In genomic region chr1:116328671-116329070, GRCh38 we compare ENCODE assay signal across 1 cellular context.
A peak's percentile ranks its signal among the peaks of the same experiment; 100 is the strongest.
TF ChIP-seq lines count a peak whose summit lies in the region.

No MANE protein-coding gene starts in this region.

TF ChIP-seq in K562, 482 proteins besides CTCF, POLR2A, EP300 and RAD21 (continued from another document):
- peak; percentile 84 for TF ChIP-seq ATF3 (IDR thresholded peaks at IDR 0.05)
- TF ChIP-seq ATF3 (CRISPR knock-in tag; conservative IDR thresholded peaks at IDR 0.05), result no peak
- TF ChIP-seq CEBPG (CRISPR knock-in tag; IDR thresholded peaks at IDR 0.05), result no peak
- peak; percentile 57 to 66; a peak in 3 of 4 replicates for TF ChIP-seq CEBPG (tag; conservative IDR thresholded peaks at IDR 0.05 in 1 of 2, IDR thresholded peaks at IDR 0.05 in 1 of 2)
- no peak for TF ChIP-seq FOXO4 (CRISPR knock-in tag; IDR thresholded peaks at IDR 0.05)
- no peak for TF ChIP-seq BRD9 (IDR thresholded peaks at IDR 0.05; ENCODE audit: low read depth, partially characterized antibody)
- TF ChIP-seq ZNF253 (CRISPR knock-in tag; conservative IDR thresholded peaks at IDR 0.05), result no peak
- TF ChIP-seq SMARCA4 (IDR thresholded peaks at IDR 0.05), result no peak
- TF ChIP-seq SREBF1 (IDR thresholded peaks at IDR 0.05; ENCODE audit: borderline replicate concordance, low read depth, low read length), result no peak
- TF ChIP-seq TBL1XR1 (IDR thresholded peaks at IDR 0.05; ENCODE audit: low read length in 2 of 2), result no peak
